Comparison of ENCODE assay signal across 8 cellular contexts in genomic region chr12:48105321-48105866, GRCh38. TPM values are rescaled to one million over a fixed set of nuclear protein-coding genes. Genes with fewer than 3 reads are reported as not detected.
DNase-seq lines count a peak whose midpoint lies in the region; ATAC-seq and TF ChIP-seq lines count a peak whose summit lies in the region.

No MANE protein-coding gene starts in this region.

- H3K27me3 ChIP-seq in HUES6 (ENCODE audit: control insufficient read depth, insufficient read depth, low read length) = peaks cover 15% of the 10 kb centered on the region
- H3K27me3 ChIP-seq in colonic mucosa = no peaks in the 10 kb centered on the region

- H3K4me1 ChIP-seq in HUES6 (ENCODE audit: control insufficient read depth, insufficient read depth, low read length) (peaks cover 9% of the 10 kb centered on the region), colonic mucosa (peaks cover 13% of the 10 kb centered on the region)

- H3K4me3 ChIP-seq in HUES6 (ENCODE audit: low read depth, low read length) = peak overlapping the region; percentile 88
- peak overlapping the region; percentile 82 for H3K4me3 ChIP-seq in colonic mucosa

- peak; percentile 48 for DNase-seq in DMS53 treated with DMSO at 0.1 percent for 48 hours (lab: John Stamatoyannopoulos, UW; ENCODE audit: unreplicated experiment)
- DNase-seq in activated CD4-positive, alpha-beta T cell treated with anti-CD3 and anti-CD28 coated beads for 24 hours (ENCODE audit: low read depth in 2 of 2) = peak; percentile 15 to 19
- no peak for DNase-seq in colonic mucosa
- DNase-seq in midbrain (lab: John Stamatoyannopoulos, UW) = peak; percentile 65
- peak in 2 of 49 donors; percentile 48 to 87 for DNase-seq in substantia nigra (lab: John Stamatoyannopoulos, UW)
- DNase-seq in GOT3 (lab: John Stamatoyannopoulos, UW) = no peak

- H3K36me3 ChIP-seq in HUES6 (ENCODE audit: control insufficient read depth, insufficient read depth, low read length) (no peaks in the 10 kb centered on the region), colonic mucosa (no peaks in the 10 kb centered on the region)

- H3K9ac ChIP-seq in HUES6 (ENCODE audit: low read length) = peak overlapping the region; percentile 96
- peak overlapping the region; percentile 79 to 85 for H3K9ac ChIP-seq in colonic mucosa (ENCODE audit: low read depth in 2 of 2, low read length in 2 of 2)

- H3K27ac ChIP-seq in HUES6 (ENCODE audit: low read depth, low read length) (peak overlapping the region; percentile 96), colonic mucosa (peak overlapping the region; percentile 87), substantia nigra (ENCODE audit: low read depth, low read length, poor library complexity, severe bottlenecking) (peak overlapping the region; percentile 85)

- H3K9me3 ChIP-seq in HUES6 (ENCODE audit: control insufficient read depth, insufficient read depth, low read depth, low read length) = no peaks in the 10 kb centered on the region
- H3K9me3 ChIP-seq in colonic mucosa = no peaks in the 10 kb centered on the region

- TF ChIP-seq CTCF in colonic mucosa (IDR thresholded peaks at IDR 0.05) = no peak

- intact Hi-C loops in colonic mucosa (cut with DNase I) = loop anchor here (5.0 kb wide), 1 partner anchor 47 kb away; no protein-coding TSS in a partner anchor

- ATAC-seq in GM21526 (IDR thresholded peaks at IDR 0.05; ENCODE audit: low FRiP score, unreplicated experiment) = peak; percentile 17

RNA-seq across cellular contexts. Expression of gene SENP1, which starts 0.5 kb away (rescaled TPM):
- total RNA-seq in colonic mucosa = 10 to 100 TPM; 14.9 to 16.8 TPM

RNA-seq across cellular contexts. Expression of gene PFKM, which starts 13.8 kb away (rescaled TPM):
- total RNA-seq in colonic mucosa = 10 to 100 TPM; 39.2 to 64.6 TPM

RNA-seq across cellular contexts. Expression of gene ASB8, which starts 51.9 kb away (rescaled TPM):
- total RNA-seq in colonic mucosa = 10 to 100 TPM; 37.0 to 39.5 TPM

Comparison
In these comparisons a context has a peak if more than half of its experiments do, and no peak if none do; other contexts are left out.
1. DNase-seq: peak in DMS53 treated with DMSO at 0.1 percent for 48 hours (single experiment), activated CD4-positive, alpha-beta T cell treated with anti-CD3 and anti-CD28 coated beads for 24 hours (2 of 2) and midbrain (single experiment); none in colonic mucosa (single experiment) and GOT3 (single experiment).
2. Peak in every context shown above with its lines, with median percentiles within 50 percentile points of each other: H3K27ac ChIP-seq.